ENCODE assay signal across 16 cellular contexts in genomic region chr12:130114952-130115351, GRCh38. TPM values are rescaled to one million over a fixed set of nuclear protein-coding genes. Genes with fewer than 3 reads are reported as not detected.
DNase-seq lines count a peak whose midpoint lies in the region; ATAC-seq, FAIRE-seq and TF ChIP-seq lines count a peak whose summit lies in the region.
"Had no signal": no experiment of that assay in that cellular context is flagged by ENCODE, and none has a peak within 500 bp of the region (broad histone marks: within the 10 kb centered on the region; RNA-seq: fewer than 3 reads in every experiment).

No MANE protein-coding gene starts in this region.

- H3K9me3 Mint-ChIP-seq in stimulated activated effector memory CD8-positive, alpha-beta T cell treated with anti-CD3 and anti-CD28 coated beads, Interleukin-12 subunit alpha, Interleukin-12 subunit beta, amount 100 ng/mL, for 72 hours = peaks cover 3% of the 10 kb centered on the region

- no peaks in the 10 kb centered on the region for H3K36me3 ChIP-seq in kidney (ENCODE audit: control insufficient read depth in 1 of 2, insufficient read depth in 2 of 2, low read length in 2 of 2)
- peaks cover 0 to 2% of the 10 kb centered on the region in 2 donors for H3K36me3 ChIP-seq in neuronal stem cell (replicated peaks in 1 of 2; ENCODE audit: control insufficient read depth in 2 of 2, insufficient read depth in 2 of 2, low read length in 2 of 2)
- H3K36me3 ChIP-seq: BLaER1 had no signal

- intact Hi-C loops in kidney (cut with DNase I) = no loop called here

- no peak overlapping the region for H3K4me2 ChIP-seq in neuronal stem cell (ENCODE audit: insufficient read depth, low read length, poor library complexity, severe bottlenecking)
- H3K4me2 ChIP-seq: BLaER1 had no signal

- H2AK5ac ChIP-seq in neuronal stem cell (ENCODE audit: low read depth, low read length) = peak overlapping the region; percentile 68

- peak overlapping the region; percentile 25 for H3K4ac ChIP-seq in neuronal stem cell (ENCODE audit: low read length)

- no peaks in the 10 kb centered on the region for H3K36me3 Mint-ChIP-seq in stimulated activated effector memory CD8-positive, alpha-beta T cell treated with anti-CD3 and anti-CD28 coated beads, Interleukin-12 subunit alpha, Interleukin-12 subunit beta, amount 100 ng/mL, for 72 hours
- H3K36me3 Mint-ChIP-seq: CD8-positive, alpha-beta memory T cell had no signal

- no peak overlapping the region for H3K4me3 Mint-ChIP-seq in stimulated activated effector memory CD8-positive, alpha-beta T cell treated with anti-CD3 and anti-CD28 coated beads, Interleukin-12 subunit alpha, Interleukin-12 subunit beta, amount 100 ng/mL, for 72 hours
- H3K4me3 Mint-ChIP-seq: CD8-positive, alpha-beta memory T cell had no signal

- no peak for TF ChIP-seq CTCF in kidney (IDR thresholded peaks at IDR 0.05; ENCODE audit: borderline replicate concordance, extremely low read depth, insufficient read depth)

- H3K9me3 ChIP-seq in kidney (ENCODE audit: control insufficient read depth in 1 of 2, low read length in 2 of 2) = no peaks in the 10 kb centered on the region
- no peaks in the 10 kb centered on the region for H3K9me3 ChIP-seq in neuronal stem cell (replicated peaks in 1 of 2; ENCODE audit: control insufficient read depth in 2 of 2, insufficient read depth in 1 of 2, low read depth in 1 of 2, low read length in 2 of 2)
- H3K9me3 ChIP-seq: Caco-2 had no signal

- H3K27me3 ChIP-seq in neuronal stem cell (ENCODE audit: control insufficient read depth in 3 of 3, insufficient read depth in 3 of 3, low read depth in 1 of 3, low read length in 3 of 3) = peaks cover 0 to 5% (median 2%) of the 10 kb centered on the region in 3 experiments
- H3K27me3 ChIP-seq: BLaER1 had no signal

- peak overlapping the region; percentile 52 for H3K23ac ChIP-seq in neuronal stem cell (ENCODE audit: low read depth, low read length, poor library complexity)

- no peak overlapping the region for H3K4me3 ChIP-seq in kidney (ENCODE audit: low read length in 2 of 2)
- peak overlapping the region in 1 of 2 donors; percentile 66 for H3K4me3 ChIP-seq in neuronal stem cell (ENCODE audit: low read length in 2 of 2)
- H3K4me3 ChIP-seq: BLaER1 had no signal

- ATAC-seq in stimulated activated effector memory CD8-positive, alpha-beta T cell treated with anti-CD3 and anti-CD28 coated beads, Interleukin-12 subunit alpha, Interleukin-12 subunit beta, amount 100 ng/mL, for 72 hours = peak; percentile 6

- no peaks in the 10 kb centered on the region for H3K4me1 Mint-ChIP-seq in stimulated activated effector memory CD8-positive, alpha-beta T cell treated with anti-CD3 and anti-CD28 coated beads, Interleukin-12 subunit alpha, Interleukin-12 subunit beta, amount 100 ng/mL, for 72 hours
- H3K4me1 Mint-ChIP-seq: CD8-positive, alpha-beta memory T cell had no signal

- H3K14ac ChIP-seq in neuronal stem cell (ENCODE audit: low read length) = peak overlapping the region; percentile 77

- DNase-seq in Daoy (ENCODE audit: low read depth) (peak; percentile 48), kidney (peak; percentile 66), neuronal stem cell (ENCODE audit: low spot score) (no peak), HCEC 1CT (no peak), NOMO-1 (lab: John Stamatoyannopoulos, UW; ENCODE audit: unreplicated experiment in 2 of 2) (no peak), globus pallidus (ENCODE audit: low spot score) (no peak)
- DNase-seq in stimulated activated effector memory CD8-positive, alpha-beta T cell treated with anti-CD3 and anti-CD28 coated beads, Interleukin-12 subunit alpha, Interleukin-12 subunit beta, amount 100 ng/mL, for 72 hours (ENCODE audit: low spot score in 2 of 2) = no peak
- DNase-seq: 8988T, AML-193, Caco-2, DND-41, GF-D8 had no signal

- peak overlapping the region; percentile 42 for H2BK120ac ChIP-seq in neuronal stem cell (ENCODE audit: low read depth, low read length)

- H3K79me1 ChIP-seq in neuronal stem cell (ENCODE audit: low read depth, low read length) = no peaks in the 10 kb centered on the region

- H3K4me1 ChIP-seq in kidney (ENCODE audit: control insufficient read depth in 1 of 2, insufficient read depth in 1 of 2, low read depth in 1 of 2, low read length in 2 of 2) (no peaks in the 10 kb centered on the region), neuronal stem cell (ENCODE audit: control insufficient read depth in 2 of 2, insufficient read depth in 1 of 2, low read depth in 1 of 2, low read length in 2 of 2) (peaks cover 0 to 5% of the 10 kb centered on the region in 2 donors)
- H3K4me1 ChIP-seq: Caco-2 had no signal

- H2AFZ ChIP-seq in neuronal stem cell (ENCODE audit: low read length) = no peak overlapping the region

- no peak overlapping the region for H2BK12ac ChIP-seq in neuronal stem cell (ENCODE audit: low read length)

- H2BK5ac ChIP-seq in neuronal stem cell (ENCODE audit: low read length) = no peak overlapping the region

- no peak overlapping the region for H4K8ac ChIP-seq in neuronal stem cell (ENCODE audit: low read depth, low read length)

- H3K27ac ChIP-seq in kidney (ENCODE audit: low read depth in 2 of 2, low read length in 2 of 2) (no peak overlapping the region), neuronal stem cell (replicated peaks; ENCODE audit: low read length) (no peak overlapping the region)

- H3K9ac ChIP-seq in kidney (ENCODE audit: low read length in 2 of 2) (no peak overlapping the region), neuronal stem cell (ENCODE audit: low read depth, low read length, poor library complexity) (no peak overlapping the region)
- H3K9ac ChIP-seq: BLaER1 had no signal

- WGBS in neuronal stem cell (ENCODE audit: extremely low coverage in 2 of 2, insufficient read length in 2 of 2, insufficient replicate concordance in 1 of 2), 2 donors = no CpG with 5 or more reads among the region's 20 CpGs

- H2BK15ac ChIP-seq in neuronal stem cell (ENCODE audit: low read length) = no peak overlapping the region

- H3K27ac Mint-ChIP-seq in stimulated activated effector memory CD8-positive, alpha-beta T cell treated with anti-CD3 and anti-CD28 coated beads, Interleukin-12 subunit alpha, Interleukin-12 subunit beta, amount 100 ng/mL, for 72 hours = no peak overlapping the region
- H3K27ac Mint-ChIP-seq: CD8-positive, alpha-beta memory T cell had no signal

- H4K91ac ChIP-seq in neuronal stem cell (ENCODE audit: low read depth, low read length, poor library complexity) = no peak overlapping the region

- no peak for FAIRE-seq in kidney (lab: Jason Lieb, UNC)
- FAIRE-seq: H54 had no signal

- H3K18ac ChIP-seq in neuronal stem cell (ENCODE audit: low read length) = peak overlapping the region; percentile 83

RNA-seq across cellular contexts. Expression of gene FZD10, which starts 47.3 kb away (rescaled TPM):
- 0.17 and 0.74 TPM in 2 replicates for total RNA-seq in Daoy (2014; rRNA removed; shearing (Covaris generic))
- total RNA-seq in kidney = 0.57 TPM
- 0.11 TPM for polyA plus RNA-seq in kidney (ENCODE audit: insufficient read depth, low read depth, low replicate concordance)
- polyA plus RNA-seq in neuronal stem cell (2013, experiment 1 of 2) = 0.38 TPM
- 0.36 TPM for polyA plus RNA-seq in neuronal stem cell (2013, experiment 2 of 2)
- total RNA-seq: CD8-positive, alpha-beta memory T cell; HT1080 had no signal
- polyA plus RNA-seq: CD8-positive, alpha-beta memory T cell had no signal

Comparison
In these comparisons a context has a peak if more than half of its experiments do, and no peak if none do; other contexts are left out.
1. DNase-seq: peak in Daoy (single experiment) and kidney (single experiment); none in neuronal stem cell (single experiment), stimulated activated effector memory CD8-positive, alpha-beta T cell treated with anti-CD3 and anti-CD28 coated beads, Interleukin-12 subunit alpha, Interleukin-12 subunit beta, amount 100 ng/mL, for 72 hours (0 of 2), HCEC 1CT (single experiment), NOMO-1 (0 of 2) and globus pallidus (single experiment).